ENCODE assay signal across 14 cellular contexts in genomic region chr6:135525550-135525949, GRCh38.
"Had no signal": no experiment of that assay in that cellular context is flagged by ENCODE, and none has a peak within 500 bp of the region (broad histone marks: within the 10 kb centered on the region; RNA-seq: fewer than 3 reads in every experiment).

No MANE protein-coding gene starts in this region.

- H3K4me3 ChIP-seq: esophagus muscularis mucosa, thoracic aorta had no signal

- DNase-seq: activated CD4-positive, alpha-beta T cell treated with anti-CD3 and anti-CD28 coated beads for 1 hour; activated CD4-positive, alpha-beta T cell treated with anti-CD3 and anti-CD28 coated beads, Interleukin-2, amount 50 U/mL, for 48 hours; amniotic stem cell; effector CD8-positive, alpha-beta T cell; hippocampal formation; left cardiac atrium; mesenchymal stem cell; naive thymus-derived CD8-positive, alpha-beta T cell; stimulated activated CD4-positive, alpha-beta T cell treated with anti-CD3 and anti-CD28 coated beads, Interleukin-4, amount 100 ng/mL, for 4 hours; T-helper 2 cell; WERI-Rb-1 had no signal

- H3K27ac ChIP-seq: esophagus muscularis mucosa, parathyroid adenoma, thoracic aorta, WERI-Rb-1 had no signal
